ENCODE assay signal across 12 cellular contexts in the genomic region with DNA sequence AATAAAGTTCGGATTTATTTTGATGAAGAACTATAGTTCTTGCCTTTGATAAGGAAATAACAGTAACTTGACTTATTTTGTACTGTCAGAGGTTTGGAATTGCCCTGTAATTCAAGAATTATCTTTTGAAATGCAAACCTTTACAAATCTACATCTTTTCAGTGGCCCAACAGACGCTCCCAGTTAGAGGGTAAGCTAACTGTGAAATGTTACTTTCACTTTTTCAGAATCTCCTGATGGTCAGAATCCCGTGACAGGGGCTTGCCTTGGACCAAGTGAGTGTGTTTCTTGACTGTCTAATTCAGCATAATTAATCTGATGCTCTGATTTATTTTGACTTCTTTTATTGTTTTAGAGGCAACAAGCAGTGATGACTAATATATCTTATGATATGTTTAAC.
DNase-seq lines count a peak whose midpoint lies in the region; ATAC-seq and TF ChIP-seq lines count a peak whose summit lies in the region.
"Had no signal": no experiment of that assay in that cellular context is flagged by ENCODE, and none has a peak within 500 bp of the region (broad histone marks: within the 10 kb centered on the region; RNA-seq: fewer than 3 reads in every experiment).

No MANE protein-coding gene starts in this region.

- no peaks in the 10 kb centered on the region for H3K27me3 Mint-ChIP-seq in osteocyte (ENCODE audit: unreplicated experiment)
- H3K27me3 Mint-ChIP-seq: IgD-negative memory B cell had no signal

- H3K4me1 Mint-ChIP-seq in osteocyte (ENCODE audit: unreplicated experiment) = peaks cover 15% of the 10 kb centered on the region

- H3K27ac Mint-ChIP-seq in osteocyte (ENCODE audit: unreplicated experiment) = no peak overlapping the region
- H3K27ac Mint-ChIP-seq: IgD-negative memory B cell had no signal

- H3K9me3 Mint-ChIP-seq in osteocyte (ENCODE audit: unreplicated experiment) = no peaks in the 10 kb centered on the region

- no peaks in the 10 kb centered on the region for H3K36me3 Mint-ChIP-seq in osteocyte (ENCODE audit: unreplicated experiment)
- H3K36me3 Mint-ChIP-seq: IgD-negative memory B cell had no signal

- DNase-seq in amniotic epithelial cell (ENCODE audit: low read depth) (peak; percentile 26), osteocyte (ENCODE audit: extremely low spot score, unreplicated experiment) (no peak), HCEC 1CT (no peak), DMS53 treated with DMSO at 0.1 percent for 48 hours (lab: John Stamatoyannopoulos, UW; ENCODE audit: unreplicated experiment) (no peak), NCI-H2029 (lab: John Stamatoyannopoulos, UW) (no peak), GM19238 (ENCODE audit: insufficient read length, low spot score) (no peak)
- DNase-seq: activated CD4-positive, CD25-positive, alpha-beta regulatory T cell; cortex of kidney; stimulated activated CD8-positive, alpha-beta memory T cell treated with anti-CD3 and anti-CD28 coated beads, Interleukin-4, amount 100 ng/mL, for 48 hours had no signal

- peak overlapping the region; percentile 15 for H3K4me3 Mint-ChIP-seq in osteocyte (ENCODE audit: unreplicated experiment)
- H3K4me3 Mint-ChIP-seq: IgD-negative memory B cell had no signal

- ATAC-seq in GM18868 (IDR thresholded peaks at IDR 0.05; ENCODE audit: unreplicated experiment) = peak; percentile 30
- ATAC-seq in HG02798 (IDR thresholded peaks at IDR 0.05; ENCODE audit: poor library complexity, unreplicated experiment) = peak; percentile 36

- TF ChIP-seq CTCF in osteocyte (IDR thresholded peaks at IDR 0.05) = no peak
